ENCODE assay signal across 8 cellular contexts in the genomic region with DNA sequence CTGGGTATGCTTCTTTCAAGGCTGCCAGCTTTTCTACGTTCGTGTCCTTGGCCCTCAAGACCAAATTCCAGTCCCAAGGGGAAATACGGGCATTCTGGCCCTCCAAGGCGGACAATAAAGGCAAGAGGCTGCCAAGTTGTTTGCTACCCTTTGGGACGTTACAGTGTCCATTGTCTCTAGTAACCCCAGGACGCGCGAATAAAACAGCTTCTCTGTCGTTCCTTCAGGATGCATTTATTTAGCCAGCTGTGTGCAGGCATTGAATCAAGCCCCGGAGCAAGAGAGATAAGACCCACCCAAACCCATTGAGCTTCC. TPM values are rescaled to one million over a fixed set of nuclear protein-coding genes. Genes with fewer than 3 reads are reported as not detected.
DNase-seq lines count a peak whose midpoint lies in the region; ATAC-seq and TF ChIP-seq lines count a peak whose summit lies in the region.

No MANE protein-coding gene starts in this region.

- peak overlapping the region; percentile 88 for H3K4me2 ChIP-seq in DND-41 (ENCODE audit: insufficient read depth, low read length)

- H3K4me1 ChIP-seq in DND-41 (ENCODE audit: insufficient read depth, low read length) (peaks cover 26% of the 10 kb centered on the region), Peyer's patch (peaks cover 0 to 23% (median 7%) of the 10 kb centered on the region in 4 donors), esophagus (ENCODE audit: control insufficient read depth in 2 of 2, insufficient read depth in 2 of 2, low read length in 1 of 2) (peaks cover 3 to 5% of the 10 kb centered on the region in 2 donors)

- H3K79me2 ChIP-seq in DND-41 (ENCODE audit: insufficient read depth, low read length): peaks cover 31% of the 10 kb centered on the region

- ATAC-seq in DND-41 (ENCODE audit: insufficient read depth, low read depth) (no peak; the same call in 2 of the 3 replicates), HG03571 (IDR thresholded peaks at IDR 0.05; ENCODE audit: unreplicated experiment) (no peak), HG02970 (IDR thresholded peaks at IDR 0.05; ENCODE audit: low FRiP score, unreplicated experiment) (no peak), HG03342 (IDR thresholded peaks at IDR 0.05; ENCODE audit: unreplicated experiment) (no peak)

- H3K27me3 ChIP-seq in DND-41 (ENCODE audit: insufficient read depth, low read length, poor library complexity): no peaks in the 10 kb centered on the region
- H3K27me3 ChIP-seq in Peyer's patch: no peaks in the 10 kb centered on the region
- H3K27me3 ChIP-seq in esophagus (ENCODE audit: control insufficient read depth in 1 of 2, insufficient read depth in 2 of 2, low read length in 2 of 2): no peaks in the 10 kb centered on the region

- H3K4me3 ChIP-seq in DND-41 (ENCODE audit: low read depth in 1 of 2, low read length in 2 of 2) (peak overlapping the region; percentile 87 to 96), Peyer's patch (peak overlapping the region; percentile 82 to 94 (median 88)), esophagus (ENCODE audit: low read depth in 1 of 2, low read length in 2 of 2) (peak overlapping the region; percentile 76 to 89)

- TF ChIP-seq CTCF in DND-41 (IDR thresholded peaks at IDR 0.05; ENCODE audit: borderline replicate concordance, extremely low read depth, low read length, poor library complexity, severe bottlenecking): no peak
- no peak for TF ChIP-seq CTCF in Peyer's patch (IDR thresholded peaks at IDR 0.05)

- H3K9me3 ChIP-seq in DND-41 (ENCODE audit: insufficient read depth, low read length, severe bottlenecking) (no peaks in the 10 kb centered on the region), Peyer's patch (no peaks in the 10 kb centered on the region), esophagus (ENCODE audit: control insufficient read depth in 2 of 2, insufficient read depth in 1 of 2, low read depth in 1 of 2, low read length in 1 of 2) (no peaks in the 10 kb centered on the region)

- peak overlapping the region; percentile 81 for H3K9ac ChIP-seq in DND-41 (ENCODE audit: low read depth, low read length)

- H3K27ac ChIP-seq in DND-41 (ENCODE audit: low read length): peak overlapping the region; percentile 81
- H3K27ac ChIP-seq in Peyer's patch: peak overlapping the region; percentile 59 to 88 (median 80)
- H3K27ac ChIP-seq in esophagus (ENCODE audit: low read depth in 2 of 2, low read length in 1 of 2): peak overlapping the region; percentile 83 to 84

- TF ChIP-seq POLR2A in Peyer's patch (IDR thresholded peaks at IDR 0.05): no peak

- DNase-seq in DND-41 (no peak), Peyer's patch (no peak), pons (ENCODE audit: low spot score) (peak; percentile 46), NCI-H2107 treated with DMSO at 0.1 percent for 48 hours (lab: John Stamatoyannopoulos, UW; ENCODE audit: unreplicated experiment) (no peak)

- 1 to 2% methylated on average over 10 of the region's 10 CpGs for WGBS in esophagus, 2 donors

- H4K20me1 ChIP-seq in DND-41 (ENCODE audit: insufficient read depth, low read length): no peaks in the 10 kb centered on the region

- H3K36me3 ChIP-seq in DND-41 (ENCODE audit: insufficient read depth, low read length) (peaks cover 11% of the 10 kb centered on the region), Peyer's patch (peaks cover 0 to 13% (median 0%) of the 10 kb centered on the region in 3 donors), esophagus (ENCODE audit: control insufficient read depth in 2 of 2, insufficient read depth in 2 of 2, low read length in 1 of 2) (peaks cover 0 to 2% of the 10 kb centered on the region in 2 donors)

- H2AFZ ChIP-seq in DND-41 (ENCODE audit: low read depth, low read length): peak overlapping the region; percentile 72

RNA-seq across cellular contexts. Expression of gene MRPL58, which starts 0.6 kb away (rescaled TPM):
- 10 to 100 TPM; 17.3 to 42.7 (median 32.2) TPM for total RNA-seq in Peyer's patch
- 10 to 100 TPM; 31.8 to 42.4 TPM for polyA plus RNA-seq in esophagus

RNA-seq across cellular contexts. Expression of gene CDR2L, which starts 25.6 kb away (rescaled TPM):
- total RNA-seq in Peyer's patch: 10 to 100 TPM in 3 of 4 donors, 1 to 10 TPM in 1; 7.4 to 80.7 (median 53.9) TPM
- polyA plus RNA-seq in esophagus: 1 to 10 TPM; 3.6 to 4.3 TPM

RNA-seq across cellular contexts. Expression of gene ATP5PD, which starts 33.7 kb away (rescaled TPM):
- 100 to 1,000 TPM; 202 to 302 (median 247) TPM for total RNA-seq in Peyer's patch
- 100 to 1,000 TPM; 465 to 697 TPM for polyA plus RNA-seq in esophagus

RNA-seq across cellular contexts. Expression of gene KCTD2, which starts 34.0 kb away (rescaled TPM):
- 10 to 100 TPM; 14.9 to 23.5 (median 20.4) TPM for total RNA-seq in Peyer's patch
- 10 to 100 TPM in 1 of 2 donors, 1 to 10 TPM in 1; 10.0 to 11.5 TPM for polyA plus RNA-seq in esophagus

RNA-seq across cellular contexts. Expression of gene HID1, which starts 40.5 kb away (rescaled TPM):
- 100 to 1,000 TPM in 3 of 4 donors, 10 to 100 TPM in 1; 80.0 to 148 (median 124) TPM for total RNA-seq in Peyer's patch
- 1 to 10 TPM; 2.7 to 6.6 TPM for polyA plus RNA-seq in esophagus
